In the genomic region with DNA sequence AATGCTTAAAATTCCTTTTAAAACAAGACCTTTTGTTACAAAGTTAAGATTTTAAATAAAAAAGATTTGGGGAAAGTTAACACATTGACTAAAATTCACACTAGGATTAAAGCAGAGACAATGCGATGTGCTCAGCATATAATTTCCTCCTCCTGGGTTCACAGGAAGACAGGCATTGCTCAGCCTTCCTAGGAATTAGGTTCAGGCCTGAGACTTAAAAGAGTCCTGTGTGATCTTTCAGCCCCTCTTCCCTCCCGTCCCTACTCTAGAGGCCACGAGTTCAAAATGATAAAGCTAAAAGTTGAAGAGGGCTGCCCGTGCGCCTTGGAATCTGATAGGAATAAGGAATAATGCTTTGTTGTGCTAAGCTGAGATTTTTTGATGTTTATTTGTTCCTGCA, we compare ENCODE assay signal across 28 cellular contexts.
"Had no signal": no experiment of that assay in that cellular context is flagged by ENCODE, and none has a peak within 500 bp of the region (broad histone marks: within the 10 kb centered on the region; RNA-seq: fewer than 3 reads in every experiment).

No MANE protein-coding gene starts in this region.

- H3K4me1 Mint-ChIP-seq: naive B cell; stimulated activated naive CD8-positive, alpha-beta T cell treated with anti-CD3 and anti-CD28 coated beads, Interleukin-15, amount 100 ng/mL, for 72 hours had no signal

- H3K36me3 ChIP-seq: heart left ventricle, neutrophil, right lobe of liver, suprapubic skin, transverse colon, upper lobe of right lung, uterus had no signal

- H3K4me3 ChIP-seq: coronary artery, heart left ventricle, hepatocyte, lung, mucosa of descending colon, right lobe of liver, suprapubic skin, transverse colon, upper lobe of right lung, uterus had no signal

- H3K4me1 ChIP-seq: heart left ventricle, parathyroid adenoma, right lobe of liver, suprapubic skin, transverse colon, upper lobe of right lung, uterus had no signal

- H3K4me3 Mint-ChIP-seq: effector memory CD8-positive, alpha-beta T cell; memory B cell; mesothelial cell of epicardium; naive B cell; stimulated activated naive CD8-positive, alpha-beta T cell treated with anti-CD3 and anti-CD28 coated beads, Interleukin-15, amount 100 ng/mL, for 72 hours had no signal

- H3K9ac ChIP-seq: parathyroid adenoma had no signal

- H3K36me3 Mint-ChIP-seq: memory B cell, mesothelial cell of epicardium, naive B cell had no signal

- FAIRE-seq: endometrium, frontal cortex, keratinocyte, small intestine had no signal

- H3K9me3 Mint-ChIP-seq: effector memory CD8-positive, alpha-beta T cell; memory B cell; mesothelial cell of epicardium; naive B cell; stimulated activated naive CD8-positive, alpha-beta T cell treated with anti-CD3 and anti-CD28 coated beads, Interleukin-15, amount 100 ng/mL, for 72 hours had no signal

- H2AFZ ChIP-seq: hepatocyte, parathyroid adenoma had no signal

- H3K9me3 ChIP-seq: heart left ventricle, mucosa of descending colon, neutrophil, right lobe of liver, suprapubic skin, transverse colon, upper lobe of right lung, uterus had no signal

- H3K27me3 ChIP-seq: right lobe of liver, transverse colon, upper lobe of right lung, uterus had no signal

- H3K4me2 ChIP-seq: hepatocyte had no signal

- H3K27ac Mint-ChIP-seq: effector memory CD8-positive, alpha-beta T cell; memory B cell; mesothelial cell of epicardium; naive B cell; progenitor cell of endocrine pancreas; stimulated activated naive CD8-positive, alpha-beta T cell treated with anti-CD3 and anti-CD28 coated beads, Interleukin-15, amount 100 ng/mL, for 72 hours had no signal

- ATAC-seq: effector memory CD8-positive, alpha-beta T cell; heart left ventricle; left ventricle myocardium superior; mucosa of descending colon; right lobe of liver; stimulated activated naive CD8-positive, alpha-beta T cell treated with anti-CD3 and anti-CD28 coated beads, Interleukin-15, amount 100 ng/mL, for 72 hours; upper lobe of right lung had no signal

- H3K27ac ChIP-seq: coronary artery, heart left ventricle, hepatocyte, neutrophil, parathyroid adenoma, right lobe of liver, suprapubic skin, transverse colon, upper lobe of right lung, uterus had no signal

- DNase-seq: dermis blood vessel endothelial cell; effector memory CD8-positive, alpha-beta T cell; heart left ventricle; left ventricle myocardium superior; mucosa of descending colon; naive B cell; right lobe of liver; small intestine; stimulated activated CD4-positive, alpha-beta T cell treated with anti-CD3 and anti-CD28 coated beads, Interleukin-15, amount 100 ng/mL, for 24 hours; stimulated activated CD4-positive, alpha-beta T cell treated with anti-CD3 and anti-CD28 coated beads, Interleukin-2, amount 100 ng/mL, for 48 hours; stimulated activated CD8-positive, alpha-beta memory T cell treated with anti-CD3 and anti-CD28 coated beads, Interleukin-4, amount 100 ng/mL, for 48 hours; stimulated activated naive CD4-positive, alpha-beta T cell; stimulated activated naive CD8-positive, alpha-beta T cell treated with anti-CD3 and anti-CD28 coated beads, Interleukin-15, amount 100 ng/mL, for 72 hours; transverse colon; upper lobe of right lung; uterus had no signal

- H3K79me2 ChIP-seq: hepatocyte, parathyroid adenoma had no signal
